ENCODE assay signal across 8 cellular contexts in genomic region chr1:241998412-241998921, GRCh38. TPM values are rescaled to one million over a fixed set of nuclear protein-coding genes. Genes with fewer than 3 reads are reported as not detected.
DNase-seq lines count a peak whose midpoint lies in the region; ATAC-seq and TF ChIP-seq lines count a peak whose summit lies in the region.

No MANE protein-coding gene starts in this region.

- H3K4me2 ChIP-seq in HCT116 (ENCODE audit: low read length) = peak overlapping the region; percentile 74

- no peaks in the 10 kb centered on the region for H3K79me2 ChIP-seq in HCT116 (ENCODE audit: insufficient read depth, low read length)

- H3K27me3 ChIP-seq in HCT116 (ENCODE audit: insufficient read depth, low read length) = no peaks in the 10 kb centered on the region

- no TSS peak for BruUV-seq in HCT116 (replicated peaks; lab: Mats Ljungman, UMichigan)

- no peak for TF ChIP-seq POLR2A in HCT116 (IDR thresholded peaks at IDR 0.05; ENCODE audit: borderline replicate concordance, extremely low read depth, insufficient read depth, insufficient read length)

- CTCF ChIA-PET in HCT116 (lab: Charles Lee) = interaction anchor here (0.7 to 3.8 kb wide), 16 partner anchors 8 to 466 kb away, joined by 3 to 25 read pairs (median 5); no protein-coding TSS in a partner anchor
- CTCF ChIA-PET in activated CD4-positive, alpha-beta memory T cell treated with anti-CD3 and anti-CD28 coated beads for 36 hours (lab: Charles Lee) = interaction anchor here (0.6 to 4.8 kb wide), 25 partner anchors 9 to 480 kb away, joined by 3 to 60 read pairs (median 3); partner anchors contain the start of genes CHML, EXO1 and OPN3

- H3K27ac ChIP-seq in HCT116 (ENCODE audit: low read depth, low read length) = peak overlapping the region; percentile 1; the same call in 1 of the 2 replicates

- H3K9me2 ChIP-seq in HCT116 (ENCODE audit: insufficient read depth) = no peaks in the 10 kb centered on the region

- no peaks in the 10 kb centered on the region for H3K36me3 Mint-ChIP-seq in activated CD4-positive, alpha-beta memory T cell treated with anti-CD3 and anti-CD28 coated beads for 36 hours

- ATAC-seq in HCT116 = peak; percentile 97

- H3K4me3 Mint-ChIP-seq in activated CD4-positive, alpha-beta memory T cell treated with anti-CD3 and anti-CD28 coated beads for 36 hours = peak overlapping the region; percentile 57

- DNase-seq in GM10266 (ENCODE audit: extremely low spot score) (peak; percentile 64), HCT116 (ENCODE audit: low read depth, low spot score) (peak; percentile 89), NCI-H146 treated with DMSO at 0.1 percent for 48 hours (lab: John Stamatoyannopoulos, UW; ENCODE audit: unreplicated experiment) (peak; percentile 16), medulla oblongata (ENCODE audit: extremely low spot score) (peak; percentile 56), NAMALWA (ENCODE audit: low spot score) (no peak)
- peak; percentile 67 for DNase-seq in activated CD4-positive, alpha-beta memory T cell treated with anti-CD3 and anti-CD28 coated beads for 36 hours
- peak; percentile 15 for DNase-seq in effector CD8-positive, alpha-beta T cell (lab: John Stamatoyannopoulos, UW)
- DNase-seq in stimulated activated CD8-positive, alpha-beta memory T cell treated with anti-CD3 and anti-CD28 coated beads, Interleukin-12 subunit alpha, Interleukin-12 subunit beta, amount 100 ng/mL, for 1 hour (ENCODE audit: low read depth) = peak; percentile 17

- no peaks in the 10 kb centered on the region for H3K9me3 Mint-ChIP-seq in activated CD4-positive, alpha-beta memory T cell treated with anti-CD3 and anti-CD28 coated beads for 36 hours

- TF ChIP-seq RAD21 in HCT116 (IDR thresholded peaks at IDR 0.05; ENCODE audit: low read depth) = peak; percentile 55

- H3K27me3 Mint-ChIP-seq in activated CD4-positive, alpha-beta memory T cell treated with anti-CD3 and anti-CD28 coated beads for 36 hours = peaks cover 2% of the 10 kb centered on the region

- no peak overlapping the region for H3K27ac Mint-ChIP-seq in activated CD4-positive, alpha-beta memory T cell treated with anti-CD3 and anti-CD28 coated beads for 36 hours

- intact Hi-C loops in HCT116 (cut with micrococcal nuclease) = loop anchor here (1.0 to 5.0 kb wide), 3 partner anchors 102 to 466 kb away; partner anchors contain the start of gene KMO
- intact Hi-C loops in activated CD4-positive, alpha-beta memory T cell treated with anti-CD3 and anti-CD28 coated beads for 36 hours (cut with micrococcal nuclease) = loop anchor here (1.0 to 5.0 kb wide), 5 partner anchors 102 to 471 kb away; partner anchors contain the start of gene EXO1

- H3K4me1 Mint-ChIP-seq in activated CD4-positive, alpha-beta memory T cell treated with anti-CD3 and anti-CD28 coated beads for 36 hours (ENCODE audit: low read depth) = peaks cover 5% of the 10 kb centered on the region

- H3K4me3 ChIP-seq in HCT116 (replicated peaks in 1 of 2; ENCODE audit: low read depth in 1 of 2, low read length in 2 of 2) = peak overlapping the region; percentile 25 to 43; a peak in 3 of 4 replicates

- RAD21 ChIA-PET in HCT116 (lab: Charles Lee; ENCODE audit: low non-redundant PET in 1 of 2, low total read pairs in 2 of 2, uncharacterized antibody in 2 of 2, unreplicated experiment in 2 of 2) = interaction anchor here in 1 of 2 experiments (0.8 kb wide), 1 partner anchor 102 kb away, joined by 3 read pairs; no protein-coding TSS in a partner anchor

- peak overlapping the region; percentile 81 for H2AFZ ChIP-seq in HCT116 (ENCODE audit: low read depth, low read length, poor library complexity, severe bottlenecking)

- peaks cover 0 to 10% of the 10 kb centered on the region in 2 experiments; a peak in 3 of 4 replicates for H3K4me1 ChIP-seq in HCT116 (ENCODE audit: control insufficient read depth in 1 of 2, insufficient read depth in 2 of 2, low read length in 2 of 2)

- POLR2A ChIA-PET in HCT116 (lab: Charles Lee) = interaction anchor here (0.9 kb wide), 1 partner anchor 100 kb away, joined by 3 read pairs; no protein-coding TSS in a partner anchor
- POLR2A ChIA-PET in activated CD4-positive, alpha-beta memory T cell treated with anti-CD3 and anti-CD28 coated beads for 36 hours (lab: Charles Lee) = interaction anchor here (0.6 kb wide), 1 partner anchor 100 kb away, joined by 3 read pairs; no protein-coding TSS in a partner anchor

- H3K9me3 ChIP-seq in HCT116 (ENCODE audit: control insufficient read depth in 1 of 2, insufficient read depth in 1 of 2, low read depth in 1 of 2, low read length in 2 of 2) = no peaks in the 10 kb centered on the region

- H3K9ac ChIP-seq in HCT116 (ENCODE audit: low read length) = 0 out of 2 replicates have a peak overlapping the region, but pooled peaks have one; percentile 1

- H3K36me3 ChIP-seq in HCT116 (ENCODE audit: control insufficient read depth in 1 of 2, insufficient read depth in 2 of 2, low read length in 2 of 2) = no peaks in the 10 kb centered on the region

- TF ChIP-seq CTCF in GM10266 (IDR thresholded peaks at IDR 0.05; ENCODE audit: control insufficient read depth, insufficient read depth, low read depth, missing control alignments) = peak; percentile 84
- peak; percentile 80 to 98 (median 96) for TF ChIP-seq CTCF in HCT116 (IDR thresholded peaks at IDR 0.05 in 2 of 3, conservative IDR thresholded peaks at IDR 0.05 in 1 of 3; ENCODE audit: borderline replicate concordance in 1 of 3, insufficient read depth in 1 of 3, low read depth in 2 of 3, low read length in 2 of 3)

- no peaks in the 10 kb centered on the region for H4K20me1 ChIP-seq in HCT116 (ENCODE audit: insufficient read depth)

TF ChIP-seq in HCT116, 20 proteins besides CTCF, POLR2A, EP300 and RAD21 (continues in another document):
- peak; percentile 93 for TF ChIP-seq CBX3 (IDR thresholded peaks at IDR 0.05; ENCODE audit: low read depth)
- TF ChIP-seq FOSL1 (IDR thresholded peaks at IDR 0.05; ENCODE audit: low read depth) = peak; percentile 57
- no peak for TF ChIP-seq SRF (IDR thresholded peaks at IDR 0.05; ENCODE audit: low read depth)
- peak; percentile 33; the same call in 1 of the 2 replicates for TF ChIP-seq SP1 (IDR thresholded peaks at IDR 0.05; ENCODE audit: low read depth)
- TF ChIP-seq EZH2phosphoT487 (IDR thresholded peaks at IDR 0.05; ENCODE audit: borderline replicate concordance) = no peak
- no peak for TF ChIP-seq CEBPB (IDR thresholded peaks at IDR 0.05; ENCODE audit: low read depth)
- TF ChIP-seq YY1 (IDR thresholded peaks at IDR 0.05; ENCODE audit: extremely low read depth, insufficient replicate concordance, low read depth, low read length) = peak; percentile 24
- TF ChIP-seq EZH2 (IDR thresholded peaks at IDR 0.05) = no peak
- no peak for TF ChIP-seq REST (IDR thresholded peaks at IDR 0.05; ENCODE audit: low read depth)
- TF ChIP-seq ELF1 (IDR thresholded peaks at IDR 0.05; ENCODE audit: borderline replicate concordance, low read depth) = no peak
- TF ChIP-seq ZFX (IDR thresholded peaks at IDR 0.05) = no peak
- TF ChIP-seq TCF7L2 (IDR thresholded peaks at IDR 0.05; ENCODE audit: borderline replicate concordance, extremely low read depth, insufficient read depth, insufficient read length) = no peak
- no peak for TF ChIP-seq ZNF274 (IDR thresholded peaks at IDR 0.05; ENCODE audit: low read depth, low read length)
- peak; percentile 42; the same call in 1 of the 2 replicates for TF ChIP-seq POLR2AphosphoS5 (IDR thresholded peaks at IDR 0.05; ENCODE audit: low read depth, low read length)
- TF ChIP-seq SIN3A (IDR thresholded peaks at IDR 0.05; ENCODE audit: low read depth) = peak; percentile 67
- peak; percentile 77 for TF ChIP-seq MAX (IDR thresholded peaks at IDR 0.05)
- TF ChIP-seq JUND (IDR thresholded peaks at IDR 0.05) = peak; percentile 34; the same call in 1 of the 2 replicates
- 0 out of 2 replicates have a peak, but pooled peaks have one; percentile 15 for TF ChIP-seq EGR1 (IDR thresholded peaks at IDR 0.05; ENCODE audit: low read depth)

RNA-seq across cellular contexts. Expression of gene MAP1LC3C, which starts 0.4 kb away (rescaled TPM):
- total RNA-seq in HCT116 (2021; ENCODE audit: unreplicated experiment) = not detected
- polyA plus RNA-seq in HCT116 (2012) = not detected in 2 replicates
- total RNA-seq in activated CD4-positive, alpha-beta memory T cell treated with anti-CD3 and anti-CD28 coated beads for 36 hours = not detected

RNA-seq across cellular contexts. Expression of gene BECN2, which starts 40.9 kb away (rescaled TPM):
- not detected for total RNA-seq in HCT116 (2021; ENCODE audit: unreplicated experiment)
- 0.10 TPM in 1 of 2 replicates, not detected in the other for polyA plus RNA-seq in HCT116 (2012)
- total RNA-seq in activated CD4-positive, alpha-beta memory T cell treated with anti-CD3 and anti-CD28 coated beads for 36 hours = not detected
